Comparison of ENCODE assay signal across 20 cellular contexts in genomic region chr5:149413477-149414210, GRCh38. TPM values are rescaled to one million over a fixed set of nuclear protein-coding genes. Genes with fewer than 3 reads are reported as not detected.
DNase-seq lines count a peak whose midpoint lies in the region; ATAC-seq and TF ChIP-seq lines count a peak whose summit lies in the region.
"Had no signal": no experiment of that assay in that cellular context is flagged by ENCODE, and none has a peak within 500 bp of the region (broad histone marks: within the 10 kb centered on the region; RNA-seq: fewer than 3 reads in every experiment).

No MANE protein-coding gene starts in this region.

- no peaks in the 10 kb centered on the region for H3K27me3 ChIP-seq in adipocyte (replicated peaks; ENCODE audit: control insufficient read depth, insufficient read depth, low read length)
- no peaks in the 10 kb centered on the region for H3K27me3 ChIP-seq in fibroblast of lung (ENCODE audit: control insufficient read depth, insufficient read depth, low read length)
- H3K27me3 ChIP-seq in transverse colon, result no peaks in the 10 kb centered on the region

- no peak overlapping the region for H3K4me3 ChIP-seq in adipocyte (ENCODE audit: low read length)
- H3K4me3 ChIP-seq in fibroblast of lung (replicated peaks in 1 of 4; ENCODE audit: control extremely low read depth in 1 of 4, insufficient read depth in 1 of 4, low read depth in 3 of 4, low read length in 4 of 4), result peak overlapping the region in 1 of 4 experiments; percentile 34
- peak overlapping the region; percentile 22 to 53 (median 50) for H3K4me3 ChIP-seq in transverse colon
- no peak overlapping the region for H3K4me3 ChIP-seq in lower leg skin (ENCODE audit: low read depth, poor library complexity, severe bottlenecking)

- H3K4me1 Mint-ChIP-seq in activated naive CD4-positive, alpha-beta T cell treated with anti-CD3 and anti-CD28 coated beads for 36 hours (ENCODE audit: low read depth), result no peaks in the 10 kb centered on the region
- H3K4me1 Mint-ChIP-seq: activated CD4-positive, alpha-beta T cell treated with anti-CD3 and anti-CD28 coated beads for 36 hours; naive thymus-derived CD4-positive, alpha-beta T cell had no signal

- peak overlapping the region; percentile 1 for H3K4me2 ChIP-seq in fibroblast of lung (ENCODE audit: extremely low read depth, insufficient read depth, low read length)

- TF ChIP-seq POLR2A in transverse colon (IDR thresholded peaks at IDR 0.05) (no peak), lower leg skin (IDR thresholded peaks at IDR 0.05) (no peak)

- H3K9me3 ChIP-seq in adipocyte (ENCODE audit: control insufficient read depth, low read length) (no peaks in the 10 kb centered on the region), fibroblast of lung (ENCODE audit: control insufficient read depth, insufficient read depth, low read depth, low read length) (no peaks in the 10 kb centered on the region), transverse colon (no peaks in the 10 kb centered on the region)

- TF ChIP-seq CTCF in fibroblast of lung (conservative IDR thresholded peaks at IDR 0.05 in 1 of 2, IDR thresholded peaks at IDR 0.05 in 1 of 2; ENCODE audit: low read depth in 1 of 2, low read length in 2 of 2) (no peak), transverse colon (IDR thresholded peaks at IDR 0.05) (no peak), lower leg skin (IDR thresholded peaks at IDR 0.05) (no peak)

- H3K4me3 Mint-ChIP-seq in activated naive CD4-positive, alpha-beta T cell treated with anti-CD3 and anti-CD28 coated beads for 36 hours, result no peak overlapping the region
- H3K4me3 Mint-ChIP-seq: activated CD4-positive, alpha-beta T cell treated with anti-CD3 and anti-CD28 coated beads for 36 hours; naive thymus-derived CD4-positive, alpha-beta T cell had no signal

- H3K27ac ChIP-seq in fibroblast of lung (ENCODE audit: insufficient read depth, low read length) (peak overlapping the region; percentile 84), transverse colon (peak overlapping the region; percentile 82 to 97 (median 93))
- H3K27ac ChIP-seq: C4-2B had no signal

- H3K36me3 ChIP-seq in adipocyte (ENCODE audit: control insufficient read depth, insufficient read depth, low read length, severe bottlenecking), result peaks cover 45% of the 10 kb centered on the region
- peaks cover 13% of the 10 kb centered on the region for H3K36me3 ChIP-seq in fibroblast of lung (ENCODE audit: control insufficient read depth, insufficient read depth, low read length)
- peaks cover 0 to 23% (median 0%) of the 10 kb centered on the region in 4 donors for H3K36me3 ChIP-seq in transverse colon

- no peak for TF ChIP-seq EP300 in transverse colon (IDR thresholded peaks at IDR 0.05; ENCODE audit: low read depth)

- no peaks in the 10 kb centered on the region for H3K36me3 Mint-ChIP-seq in activated naive CD4-positive, alpha-beta T cell treated with anti-CD3 and anti-CD28 coated beads for 36 hours (ENCODE audit: low read depth)
- H3K36me3 Mint-ChIP-seq: naive thymus-derived CD4-positive, alpha-beta T cell had no signal

- H3K9ac ChIP-seq in adipocyte (ENCODE audit: low read length) (peak overlapping the region; percentile 72), fibroblast of lung (ENCODE audit: insufficient read depth, low read length) (peak overlapping the region; percentile 43)

- no peak for ATAC-seq in HG02798 (IDR thresholded peaks at IDR 0.05; ENCODE audit: poor library complexity, unreplicated experiment)
- no peak for ATAC-seq in HG02870 (IDR thresholded peaks at IDR 0.05; ENCODE audit: unreplicated experiment)
- ATAC-seq: activated CD4-positive, alpha-beta T cell treated with anti-CD3 and anti-CD28 coated beads for 36 hours; naive thymus-derived CD4-positive, alpha-beta T cell had no signal

- no peaks in the 10 kb centered on the region for H3K9me3 Mint-ChIP-seq in activated naive CD4-positive, alpha-beta T cell treated with anti-CD3 and anti-CD28 coated beads for 36 hours

- no peak overlapping the region for H3K27ac Mint-ChIP-seq in activated naive CD4-positive, alpha-beta T cell treated with anti-CD3 and anti-CD28 coated beads for 36 hours
- H3K27ac Mint-ChIP-seq: activated CD4-positive, alpha-beta T cell treated with anti-CD3 and anti-CD28 coated beads for 36 hours; naive thymus-derived CD4-positive, alpha-beta T cell had no signal

- in situ Hi-C loops in transverse colon (cut with MboI; ENCODE audit: low pct_ligation_motif_present in 1 of 4, low pct_unique_long_range_greater_than_20kb in 1 of 4, low sequenced_read_pairs in 3 of 4), result no loop called here

- WGBS in transverse colon (ENCODE audit: low coverage in 1 of 2), 2 donors, result 71% methylated on average over 16 of the region's 16 CpGs; no CpG with 5 or more reads in 1 of the 2 donors
- WGBS in lower leg skin, 2 donors, result 80 to 86% methylated on average over 16 of the region's 16 CpGs

- H3K79me2 ChIP-seq in fibroblast of lung (ENCODE audit: control insufficient read depth, insufficient read depth, low read length), result peaks cover 94% of the 10 kb centered on the region

- no peaks in the 10 kb centered on the region for H3K27me3 Mint-ChIP-seq in activated naive CD4-positive, alpha-beta T cell treated with anti-CD3 and anti-CD28 coated beads for 36 hours (ENCODE audit: low read depth)
- H3K27me3 Mint-ChIP-seq: activated CD4-positive, alpha-beta T cell treated with anti-CD3 and anti-CD28 coated beads for 36 hours; naive thymus-derived CD4-positive, alpha-beta T cell had no signal

- no peaks in the 10 kb centered on the region for H4K20me1 ChIP-seq in fibroblast of lung (ENCODE audit: control insufficient read depth, extremely low read depth, insufficient read depth, low read length)

- CTCF ChIA-PET in activated naive CD4-positive, alpha-beta T cell treated with anti-CD3 and anti-CD28 coated beads for 36 hours (lab: Charles Lee), result interaction anchor here (0.9 to 2.2 kb wide), 4 partner anchors 10 to 31 kb away, joined by 3 to 8 read pairs (median 4); no protein-coding TSS in a partner anchor

- intact Hi-C loops in posterior vena cava (cut with DNase I), result no loop called here
- intact Hi-C loops in transverse colon (cut with DNase I; ENCODE audit: low total_unique reads), result loop anchor here (2.0 kb wide), 1 partner anchor 31 kb away; no protein-coding TSS in a partner anchor
- intact Hi-C loops in lower leg skin (cut with DNase I; ENCODE audit: low total_unique reads), result no loop called here
- intact Hi-C loops in activated naive CD4-positive, alpha-beta T cell treated with anti-CD3 and anti-CD28 coated beads for 36 hours (cut with micrococcal nuclease), result no loop called here

- peaks cover 70% of the 10 kb centered on the region for H3K4me1 ChIP-seq in adipocyte (ENCODE audit: control insufficient read depth, insufficient read depth, low read length)
- H3K4me1 ChIP-seq in fibroblast of lung (ENCODE audit: control insufficient read depth, extremely low read depth, insufficient read depth, low read length), result peaks cover 60% of the 10 kb centered on the region
- peaks cover 4 to 45% (median 11%) of the 10 kb centered on the region in 4 donors for H3K4me1 ChIP-seq in transverse colon

- H2AFZ ChIP-seq in fibroblast of lung (ENCODE audit: low read length), result no peak overlapping the region

- DNase-seq in adipocyte (ENCODE audit: low read depth), result no peak
- no peak for DNase-seq in fibroblast of lung (ENCODE audit: low read depth in 2 of 2)
- peak; percentile 62 for DNase-seq in posterior vena cava (ENCODE audit: low spot score)
- no peak for DNase-seq in transverse colon
- DNase-seq in lower leg skin (ENCODE audit: low spot score in 2 of 2), result no peak
- DNase-seq in activated naive CD4-positive, alpha-beta T cell treated with anti-CD3 and anti-CD28 coated beads for 36 hours, result no peak
- DNase-seq: activated CD4-positive, alpha-beta T cell treated with anti-CD3 and anti-CD28 coated beads for 36 hours; activated gamma-delta T cell treated with Interleukin-2 at 50 U/mL for 16 hours; DMS79; naive thymus-derived CD4-positive, alpha-beta T cell; NCI-H1694 treated with DMSO at 0.1 percent for 48 hours; NCI-H510A treated with DMSO at 0.1 percent for 48 hours; stimulated activated CD4-positive, alpha-beta T cell treated with anti-CD3 and anti-CD28 coated beads, Interleukin-1b, Interleukin-23, amount 100 ng/mL, for 48 hours; substantia nigra had no signal

RNA-seq across cellular contexts. Expression of gene IL17B, which starts 34.6 kb away (rescaled TPM):
- total RNA-seq in fibroblast of lung, result not detected in 2 replicates
- polyA plus RNA-seq in fibroblast of lung, result 0.34 TPM in 1 of 2 replicates, not detected in the other
- polyA plus RNA-seq in fibroblast of lung (2012), result not detected in 2 replicates
- polyA minus RNA-seq in fibroblast of lung (ENCODE audit: low replicate concordance), result not detected in 2 replicates
- 10 to 100 TPM in 1 of 2 donors, 1 to 10 TPM in 1; 8.5 to 15.2 TPM for total RNA-seq in posterior vena cava
- total RNA-seq in transverse colon, result not detected
- total RNA-seq in lower leg skin, result not detected
- not detected for total RNA-seq in activated naive CD4-positive, alpha-beta T cell treated with anti-CD3 and anti-CD28 coated beads for 36 hours
- total RNA-seq: activated CD4-positive, alpha-beta T cell treated with anti-CD3 and anti-CD28 coated beads for 36 hours; naive thymus-derived CD4-positive, alpha-beta T cell; OCI-LY7; renal cortical epithelial cell; SK-MEL-5 had no signal
- polyA plus RNA-seq: naive thymus-derived CD4-positive, alpha-beta T cell had no signal

RNA-seq across cellular contexts. Expression of gene PCYOX1L, which starts 55.8 kb away (rescaled TPM):
- total RNA-seq in fibroblast of lung, result 4.9 and 7.6 TPM in 2 replicates
- polyA plus RNA-seq in fibroblast of lung, result 9.1 and 11.3 TPM in 2 replicates
- 7.1 and 9.4 TPM in 2 replicates for polyA plus RNA-seq in fibroblast of lung (2012)
- 12.6 and 15.1 TPM in 2 replicates for polyA minus RNA-seq in fibroblast of lung (ENCODE audit: low replicate concordance)
- total RNA-seq in posterior vena cava, result 1 to 10 TPM; 3.1 to 5.6 TPM
- total RNA-seq in transverse colon, result 1 to 10 TPM in 3 of 4 donors, under 1 TPM in 1; 0.75 to 5.4 (median 2.8) TPM
- total RNA-seq in lower leg skin, result 1 to 10 TPM; 2.7 to 5.6 (median 3.9) TPM
- total RNA-seq in activated naive CD4-positive, alpha-beta T cell treated with anti-CD3 and anti-CD28 coated beads for 36 hours, result 10 to 100 TPM; 19.9 to 21.0 TPM

Comparison
In these comparisons a context has a peak if more than half of its experiments do, and no peak if none do; other contexts are left out.
1. H3K4me3 ChIP-seq: peak in transverse colon (4 of 4); none in adipocyte (single experiment) and lower leg skin (single experiment).